Comparison of ENCODE assay signal across 22 cellular contexts in the genomic region with DNA sequence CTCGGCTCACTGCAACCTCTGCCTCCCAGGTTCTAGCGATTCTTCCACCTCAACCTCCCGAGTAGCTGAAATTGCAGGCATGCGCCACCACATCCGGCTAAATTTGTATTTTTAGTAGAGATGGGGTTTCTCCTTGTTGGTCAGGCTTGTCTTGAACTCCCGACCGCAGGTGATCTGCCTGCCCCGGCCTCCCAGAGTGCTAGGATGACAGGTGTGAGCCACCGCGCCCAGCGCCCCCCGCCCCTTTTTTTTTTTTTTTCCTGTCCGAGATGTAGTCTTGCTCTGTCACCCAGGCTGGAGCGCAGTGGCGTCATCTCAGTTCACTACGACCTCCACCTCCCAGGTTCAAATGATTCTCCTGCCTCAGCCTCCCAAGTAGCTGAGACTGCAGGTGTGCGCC.
"Had no signal": no experiment of that assay in that cellular context is flagged by ENCODE, and none has a peak within 500 bp of the region (broad histone marks: within the 10 kb centered on the region; RNA-seq: fewer than 3 reads in every experiment).

No MANE protein-coding gene starts in this region.

- DNase-seq: activated CD4-positive, CD25-positive, alpha-beta regulatory T cell treated with anti-CD3 and anti-CD28 coated beads, Interleukin-2, amount 50 U/mL, for 72 hours; activated CD8-positive, alpha-beta memory T cell treated with anti-CD3 and anti-CD28 coated beads, Interleukin-2, amount 50 U/mL, for 48 hours; activated naive CD4-positive, alpha-beta T cell; adrenal gland; brain microvascular endothelial cell; caudate nucleus; dorsolateral prefrontal cortex; esophagus squamous epithelium; gastrocnemius medialis; hippocampal formation; kidney glomerular epithelial cell; left lung; retina; sigmoid colon; stimulated activated CD4-positive, alpha-beta T cell treated with anti-CD3 and anti-CD28 coated beads, Interleukin-15, amount 100 ng/mL, for 24 hours; stimulated activated naive CD4-positive, alpha-beta T cell; upper lobe of right lung; WERI-Rb-1 had no signal

- ATAC-seq: gastrocnemius medialis; left lung; natural killer cell treated with Interleukin-12 subunit alpha and Interleukin-12 subunit beta and Interleukin-15 and Interleukin-18, amount 100 ng/mL, for 72 hours; SK-N-SH treated with all-trans-retinoic acid at 6 μM for 48 hours; upper lobe of right lung had no signal

- H3K27ac Mint-ChIP-seq: activated T-helper 1 cell treated with anti-CD3 and anti-CD28 coated beads, Interleukin-12 subunit alpha, Interleukin-12 subunit beta, Interleukin-2, Interleukin-4 antibody, amounts not matched to agents 30 ng/mL and 10 ng/mL and 1 ng/mL, durations not matched to agents 14 hours and 24 hours and 36 hours; progenitor cell of endocrine pancreas had no signal

- H3K4me3 Mint-ChIP-seq: activated T-helper 1 cell treated with anti-CD3 and anti-CD28 coated beads, Interleukin-12 subunit alpha, Interleukin-12 subunit beta, Interleukin-2, Interleukin-4 antibody, amounts not matched to agents 30 ng/mL and 10 ng/mL and 1 ng/mL, durations not matched to agents 14 hours and 24 hours and 36 hours; natural killer cell treated with Interleukin-12 subunit alpha and Interleukin-12 subunit beta and Interleukin-15 and Interleukin-18, amount 100 ng/mL, for 72 hours had no signal

- H3K27me3 Mint-ChIP-seq: natural killer cell treated with Interleukin-12 subunit alpha and Interleukin-12 subunit beta and Interleukin-15 and Interleukin-18, amount 100 ng/mL, for 72 hours; progenitor cell of endocrine pancreas had no signal

- H3K9me3 Mint-ChIP-seq: activated T-helper 1 cell treated with anti-CD3 and anti-CD28 coated beads, Interleukin-12 subunit alpha, Interleukin-12 subunit beta, Interleukin-2, Interleukin-4 antibody, amounts not matched to agents 30 ng/mL and 10 ng/mL and 1 ng/mL, durations not matched to agents 14 hours and 24 hours and 36 hours; natural killer cell treated with Interleukin-12 subunit alpha and Interleukin-12 subunit beta and Interleukin-15 and Interleukin-18, amount 100 ng/mL, for 72 hours had no signal
